Comparison of ENCODE assay signal across 35 cellular contexts in the genomic region with DNA sequence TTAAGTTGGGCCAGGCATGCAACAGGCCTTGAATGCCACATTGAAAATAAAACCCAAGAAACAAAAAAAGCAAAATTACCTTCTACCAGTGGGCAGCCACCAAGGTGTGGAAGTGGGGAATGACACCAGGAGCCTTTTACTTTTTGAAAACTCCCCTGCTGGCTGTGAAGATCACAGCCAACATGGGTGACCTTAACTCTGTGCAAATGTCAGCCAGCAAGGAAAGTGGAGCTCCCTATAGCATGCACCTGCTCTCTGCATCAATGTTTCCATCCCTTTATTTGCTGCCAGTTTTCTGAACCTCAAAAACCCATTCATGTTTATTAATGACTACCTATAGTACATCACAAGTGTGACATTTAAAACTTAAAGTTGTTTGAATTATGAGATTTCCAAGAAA.
"Had no signal": no experiment of that assay in that cellular context is flagged by ENCODE, and none has a peak within 500 bp of the region (broad histone marks: within the 10 kb centered on the region; RNA-seq: fewer than 3 reads in every experiment).

No MANE protein-coding gene starts in this region.

- DNase-seq: activated B cell treated with CpG ODN at 0.5 μM for 24 hours; activated CD4-positive, alpha-beta memory T cell treated with anti-CD3 and anti-CD28 coated beads for 36 hours; activated CD4-positive, alpha-beta T cell treated with anti-CD3 and anti-CD28 coated beads for 4 hours; activated CD4-positive, alpha-beta T cell treated with anti-CD3 and anti-CD28 coated beads, Interleukin-2, amount 10 ng/mL, durations not matched to agents 24 days and 14 days; activated CD4-positive, alpha-beta T cell treated with anti-CD3 and anti-CD28 coated beads, Interleukin-2, amount 50 U/mL, for 1 hour; activated CD4-positive, alpha-beta T cell treated with anti-CD3 and anti-CD28 coated beads, Interleukin-2, amount 50 U/mL, for 4 hours; activated CD4-positive, CD25-positive, alpha-beta regulatory T cell treated with anti-CD3 and anti-CD28 coated beads, Interleukin-2, amount 50 U/mL, for 72 hours; activated CD8-positive, alpha-beta memory T cell treated with anti-CD3 and anti-CD28 coated beads, Interleukin-2, amount 50 U/mL, for 4 hours; activated CD8-positive, alpha-beta T cell treated with anti-CD3 and anti-CD28 coated beads for 36 hours; activated effector memory CD4-positive, alpha-beta T cell treated with anti-CD3 and anti-CD28 coated beads, Interleukin-2, amount 50 U/mL, for 16 hours; activated gamma-delta T cell treated with Interleukin-2 at 50 U/mL for 16 hours; activated naive CD4-positive, alpha-beta T cell; activated naive CD4-positive, alpha-beta T cell treated with anti-CD3 and anti-CD28 coated beads for 36 hours; activated naive CD4-positive, alpha-beta T cell treated with anti-CD3 and anti-CD28 coated beads, Interleukin-2, amount 50 U/mL, for 16 hours; activated naive CD8-positive, alpha-beta T cell treated with anti-CD3 and anti-CD28 coated beads, Interleukin-2, amount 10 ng/mL, durations not matched to agents 7 days and 5 days; activated T-cell treated with anti-CD3 and anti-CD28 coated beads for 4 hours; activated T-cell treated with anti-CD3 and anti-CD28 coated beads, Interleukin-2, amount 50 U/mL, for 1 hour; activated T-cell treated with anti-CD3 and anti-CD28 coated beads, Interleukin-2, amount 50 U/mL, for 4 hours; activated T-cell treated with anti-CD3 and anti-CD28 coated beads, Interleukin-2, amount 50 U/mL, for 72 hours; adrenal gland; amniotic stem cell; aorta; body of pancreas; brain microvascular endothelial cell; central memory CD4-positive, alpha-beta T cell; T-helper 1 cell; T-helper 2 cell; T-helper 9 cell had no signal

- H3K27ac ChIP-seq: adrenal gland, body of pancreas, brain microvascular endothelial cell, breast epithelium, VCaP had no signal

- H3K9me3 ChIP-seq: adrenal gland, body of pancreas, breast epithelium had no signal

- H3K27ac Mint-ChIP-seq: activated B cell treated with CpG ODN at 0.5 μM for 24 hours; activated CD4-positive, alpha-beta memory T cell treated with anti-CD3 and anti-CD28 coated beads for 36 hours; activated CD4-positive, alpha-beta T cell treated with anti-CD3 and anti-CD28 coated beads, Interleukin-2, amount 10 ng/mL, durations not matched to agents 24 days and 14 days; activated CD8-positive, alpha-beta T cell treated with anti-CD3 and anti-CD28 coated beads for 36 hours; activated naive CD4-positive, alpha-beta T cell treated with anti-CD3 and anti-CD28 coated beads for 36 hours; activated naive CD4-positive, alpha-beta T cell treated with anti-CD3 and anti-CD28 coated beads, Interleukin-2, amount 50 U/mL, for 72 hours; activated naive CD8-positive, alpha-beta T cell treated with anti-CD3 and anti-CD28 coated beads, Interleukin-2, amount 10 ng/mL, durations not matched to agents 7 days and 5 days; activated T-cell treated with anti-CD3 and anti-CD28 coated beads, Interleukin-2, amount 50 U/mL, for 72 hours; activated T-helper 1 cell treated with anti-CD3 and anti-CD28 coated beads, Interleukin-12 subunit alpha, Interleukin-12 subunit beta, Interleukin-2, Interleukin-4 antibody, amounts not matched to agents 30 ng/mL and 10 ng/mL and 1 ng/mL, durations not matched to agents 14 hours and 24 hours and 36 hours; activated T-helper 17 cell treated with anti-CD3 and anti-CD28 coated beads, Interleukin-2, amount 50 U/mL, for 72 hours; T-helper 1 cell treated with Interleukin-12 subunit alpha and Interleukin-12 subunit beta and Interleukin-4 antibody, amounts not matched to agents 30 μg/mL and 1 μg/mL, for 36 hours; T-helper 2 cell treated with Interferon-gamma antibody and Interleukin-4, amounts not matched to agents 5 μg/mL and 100 μg/mL, for 36 hours had no signal

- H3K9me3 Mint-ChIP-seq: activated B cell treated with CpG ODN at 0.5 μM for 24 hours; activated CD4-positive, alpha-beta memory T cell treated with anti-CD3 and anti-CD28 coated beads for 36 hours; activated CD4-positive, alpha-beta T cell treated with anti-CD3 and anti-CD28 coated beads, Interleukin-2, amount 10 ng/mL, durations not matched to agents 24 days and 14 days; activated CD8-positive, alpha-beta T cell treated with anti-CD3 and anti-CD28 coated beads for 36 hours; activated naive CD4-positive, alpha-beta T cell treated with anti-CD3 and anti-CD28 coated beads for 36 hours; activated T-cell treated with anti-CD3 and anti-CD28 coated beads, Interleukin-2, amount 50 U/mL, for 4 hours; activated T-helper 1 cell treated with anti-CD3 and anti-CD28 coated beads, Interleukin-12 subunit alpha, Interleukin-12 subunit beta, Interleukin-2, Interleukin-4 antibody, amounts not matched to agents 30 ng/mL and 10 ng/mL and 1 ng/mL, durations not matched to agents 14 hours and 24 hours and 36 hours; activated T-helper 17 cell treated with anti-CD3 and anti-CD28 coated beads, Interleukin-2, amount 50 U/mL, for 72 hours; T-helper 1 cell treated with Interleukin-12 subunit alpha and Interleukin-12 subunit beta and Interleukin-4 antibody, amounts not matched to agents 30 μg/mL and 1 μg/mL, for 36 hours; T-helper 2 cell treated with Interferon-gamma antibody and Interleukin-4, amounts not matched to agents 5 μg/mL and 100 μg/mL, for 36 hours had no signal

- H3K27me3 ChIP-seq: adrenal gland, body of pancreas, brain microvascular endothelial cell, breast epithelium had no signal

- H3K36me3 ChIP-seq: adrenal gland, brain microvascular endothelial cell, breast epithelium had no signal

- H3K36me3 Mint-ChIP-seq: activated CD4-positive, alpha-beta memory T cell treated with anti-CD3 and anti-CD28 coated beads for 36 hours; activated naive CD8-positive, alpha-beta T cell treated with anti-CD3 and anti-CD28 coated beads, Interleukin-2, amount 10 ng/mL, durations not matched to agents 7 days and 5 days had no signal

- H3K4me1 Mint-ChIP-seq: activated B cell treated with CpG ODN at 0.5 μM for 24 hours; activated CD4-positive, alpha-beta T cell treated with anti-CD3 and anti-CD28 coated beads, Interleukin-2, amount 10 ng/mL, durations not matched to agents 24 days and 14 days; activated naive CD8-positive, alpha-beta T cell treated with anti-CD3 and anti-CD28 coated beads, Interleukin-2, amount 10 ng/mL, durations not matched to agents 7 days and 5 days; activated T-helper 17 cell treated with anti-CD3 and anti-CD28 coated beads, Interleukin-2, amount 50 U/mL, for 72 hours had no signal

- ATAC-seq: activated CD8-positive, alpha-beta T cell treated with anti-CD3 and anti-CD28 coated beads for 36 hours; activated naive CD4-positive, alpha-beta T cell treated with anti-CD3 and anti-CD28 coated beads, Interleukin-2, amount 50 U/mL, for 72 hours; activated T-cell treated with anti-CD3 and anti-CD28 coated beads, Interleukin-2, amount 50 U/mL, for 4 hours; activated T-cell treated with anti-CD3 and anti-CD28 coated beads, Interleukin-2, amount 50 U/mL, for 72 hours; activated T-helper 17 cell treated with anti-CD3 and anti-CD28 coated beads, Interleukin-2, amount 50 U/mL, for 72 hours; body of pancreas had no signal

- H3K4me1 ChIP-seq: body of pancreas had no signal

- H3K4me3 Mint-ChIP-seq: activated B cell treated with CpG ODN at 0.5 μM for 24 hours; activated CD4-positive, alpha-beta memory T cell treated with anti-CD3 and anti-CD28 coated beads for 36 hours; activated CD4-positive, alpha-beta T cell treated with anti-CD3 and anti-CD28 coated beads, Interleukin-2, amount 10 ng/mL, durations not matched to agents 24 days and 14 days; activated CD8-positive, alpha-beta T cell treated with anti-CD3 and anti-CD28 coated beads for 36 hours; activated naive CD4-positive, alpha-beta T cell treated with anti-CD3 and anti-CD28 coated beads for 36 hours; activated naive CD8-positive, alpha-beta T cell treated with anti-CD3 and anti-CD28 coated beads, Interleukin-2, amount 10 ng/mL, durations not matched to agents 7 days and 5 days; activated T-cell treated with anti-CD3 and anti-CD28 coated beads, Interleukin-2, amount 50 U/mL, for 4 hours; activated T-cell treated with anti-CD3 and anti-CD28 coated beads, Interleukin-2, amount 50 U/mL, for 72 hours; activated T-helper 1 cell treated with anti-CD3 and anti-CD28 coated beads, Interleukin-12 subunit alpha, Interleukin-12 subunit beta, Interleukin-2, Interleukin-4 antibody, amounts not matched to agents 30 ng/mL and 10 ng/mL and 1 ng/mL, durations not matched to agents 14 hours and 24 hours and 36 hours; activated T-helper 17 cell treated with anti-CD3 and anti-CD28 coated beads, Interleukin-2, amount 50 U/mL, for 72 hours; T-helper 1 cell treated with Interleukin-12 subunit alpha and Interleukin-12 subunit beta and Interleukin-4 antibody, amounts not matched to agents 30 μg/mL and 1 μg/mL, for 36 hours; T-helper 2 cell treated with Interferon-gamma antibody and Interleukin-4, amounts not matched to agents 5 μg/mL and 100 μg/mL, for 36 hours had no signal

- H3K4me3 ChIP-seq: adrenal gland, body of pancreas, breast epithelium had no signal
